19 cellular contexts compared by ENCODE assay signal in genomic region chr11:1111545-1112212, GRCh38. TPM values are rescaled to one million over a fixed set of nuclear protein-coding genes. Genes with fewer than 3 reads are reported as not detected.
"Had no signal": no experiment of that assay in that cellular context is flagged by ENCODE, and none has a peak within 500 bp of the region (broad histone marks: within the 10 kb centered on the region; RNA-seq: fewer than 3 reads in every experiment).

No MANE protein-coding gene starts in this region.

- H3K4me1 Mint-ChIP-seq: mesothelial cell of epicardium; neural progenitor cell; stimulated activated effector memory CD8-positive, alpha-beta T cell treated with anti-CD3 and anti-CD28 coated beads, Interleukin-12 subunit alpha, Interleukin-12 subunit beta, amount 100 ng/mL, for 72 hours had no signal

- H3K27me3 ChIP-seq: ascending aorta, thyroid gland had no signal

- H3K9ac ChIP-seq: neural progenitor cell, parathyroid adenoma had no signal

- H3K4me1 ChIP-seq: ascending aorta, breast epithelium, gastrocnemius medialis, heart left ventricle, neural progenitor cell, parathyroid adenoma, thyroid gland had no signal

- ATAC-seq: activated naive CD8-positive, alpha-beta T cell treated with anti-CD3 and anti-CD28 coated beads, Interleukin-2, amount 50 U/mL, for 24 hours; gastrocnemius medialis; heart left ventricle; stimulated activated effector memory CD8-positive, alpha-beta T cell treated with anti-CD3 and anti-CD28 coated beads, Interleukin-12 subunit alpha, Interleukin-12 subunit beta, amount 100 ng/mL, for 72 hours had no signal

- H3K4me2 ChIP-seq: neural progenitor cell had no signal

- H3K27ac ChIP-seq: ascending aorta, breast epithelium, gastrocnemius medialis, heart left ventricle, neural progenitor cell, parathyroid adenoma, SK-N-MC, thyroid gland had no signal

- DNase-seq: activated CD4-positive, CD25-positive, alpha-beta regulatory T cell treated with anti-CD3 and anti-CD28 coated beads, Interleukin-2, amount 50 U/mL, for 72 hours; activated naive CD4-positive, alpha-beta T cell treated with anti-CD3 and anti-CD28 coated beads for 36 hours; activated naive CD8-positive, alpha-beta T cell treated with anti-CD3 and anti-CD28 coated beads, Interleukin-2, amount 50 U/mL, for 24 hours; stimulated activated CD4-positive, alpha-beta T cell treated with anti-CD3 and anti-CD28 coated beads, Interleukin-2, amount 100 ng/mL, for 24 hours; thyroid gland had no signal

- H3K9me3 ChIP-seq: ascending aorta, breast epithelium, gastrocnemius medialis, heart left ventricle, thyroid gland had no signal

- H2AFZ ChIP-seq: neural progenitor cell, parathyroid adenoma had no signal

- H3K9me3 Mint-ChIP-seq: activated naive CD4-positive, alpha-beta T cell treated with anti-CD3 and anti-CD28 coated beads for 36 hours; activated naive CD8-positive, alpha-beta T cell treated with anti-CD3 and anti-CD28 coated beads, Interleukin-2, amount 50 U/mL, for 24 hours; activated T-helper 1 cell treated with anti-CD3 and anti-CD28 coated beads, Interleukin-12 subunit alpha, Interleukin-12 subunit beta, Interleukin-2, Interleukin-4 antibody, amounts not matched to agents 30 ng/mL and 10 ng/mL and 1 ng/mL, durations not matched to agents 14 hours and 24 hours and 36 hours; mesothelial cell of epicardium; neural progenitor cell; stimulated activated effector memory CD8-positive, alpha-beta T cell treated with anti-CD3 and anti-CD28 coated beads, Interleukin-12 subunit alpha, Interleukin-12 subunit beta, amount 100 ng/mL, for 72 hours had no signal

- H3K27ac Mint-ChIP-seq: activated naive CD4-positive, alpha-beta T cell treated with anti-CD3 and anti-CD28 coated beads for 36 hours; activated naive CD8-positive, alpha-beta T cell treated with anti-CD3 and anti-CD28 coated beads, Interleukin-2, amount 50 U/mL, for 24 hours; activated T-helper 1 cell treated with anti-CD3 and anti-CD28 coated beads, Interleukin-12 subunit alpha, Interleukin-12 subunit beta, Interleukin-2, Interleukin-4 antibody, amounts not matched to agents 30 ng/mL and 10 ng/mL and 1 ng/mL, durations not matched to agents 14 hours and 24 hours and 36 hours; mesothelial cell of epicardium had no signal

- H3K4me3 ChIP-seq: ascending aorta, breast epithelium, gastrocnemius medialis, heart left ventricle, neural progenitor cell, SK-N-MC, thyroid gland had no signal

- H3K36me3 Mint-ChIP-seq: mesothelial cell of epicardium; neural progenitor cell; stimulated activated effector memory CD8-positive, alpha-beta T cell treated with anti-CD3 and anti-CD28 coated beads, Interleukin-12 subunit alpha, Interleukin-12 subunit beta, amount 100 ng/mL, for 72 hours had no signal

- H3K27me3 Mint-ChIP-seq: activated naive CD8-positive, alpha-beta T cell treated with anti-CD3 and anti-CD28 coated beads, Interleukin-2, amount 50 U/mL, for 24 hours had no signal

- H3K36me3 ChIP-seq: ascending aorta, breast epithelium, gastrocnemius medialis, heart left ventricle, neural progenitor cell, thyroid gland had no signal

- H3K4me3 Mint-ChIP-seq: activated naive CD4-positive, alpha-beta T cell treated with anti-CD3 and anti-CD28 coated beads for 36 hours; activated naive CD8-positive, alpha-beta T cell treated with anti-CD3 and anti-CD28 coated beads, Interleukin-2, amount 50 U/mL, for 24 hours; activated T-helper 1 cell treated with anti-CD3 and anti-CD28 coated beads, Interleukin-12 subunit alpha, Interleukin-12 subunit beta, Interleukin-2, Interleukin-4 antibody, amounts not matched to agents 30 ng/mL and 10 ng/mL and 1 ng/mL, durations not matched to agents 14 hours and 24 hours and 36 hours; mesothelial cell of epicardium; stimulated activated effector memory CD8-positive, alpha-beta T cell treated with anti-CD3 and anti-CD28 coated beads, Interleukin-12 subunit alpha, Interleukin-12 subunit beta, amount 100 ng/mL, for 72 hours had no signal

- H3K79me2 ChIP-seq: parathyroid adenoma had no signal

RNA-seq across cellular contexts. Expression of gene MUC2, which starts 37.0 kb away (rescaled TPM):
- total RNA-seq: activated CD8-positive, alpha-beta memory T cell treated with anti-CD3 and anti-CD28 coated beads for 36 hours; activated naive CD4-positive, alpha-beta T cell treated with anti-CD3 and anti-CD28 coated beads for 36 hours; activated T-helper 1 cell treated with anti-CD3 and anti-CD28 coated beads, Interleukin-12 subunit alpha, Interleukin-12 subunit beta, Interleukin-2, Interleukin-4 antibody, amounts not matched to agents 30 ng/mL and 10 ng/mL and 1 ng/mL, durations not matched to agents 14 hours and 24 hours and 36 hours; dermis microvascular lymphatic vessel endothelial cell; epithelial cell of proximal tubule; myocyte; thyroid gland had no signal

RNA-seq across cellular contexts. Expression of gene MUC5AC, which starts 46.1 kb away (rescaled TPM):
- total RNA-seq: activated CD8-positive, alpha-beta memory T cell treated with anti-CD3 and anti-CD28 coated beads for 36 hours; activated naive CD4-positive, alpha-beta T cell treated with anti-CD3 and anti-CD28 coated beads for 36 hours; activated T-helper 1 cell treated with anti-CD3 and anti-CD28 coated beads, Interleukin-12 subunit alpha, Interleukin-12 subunit beta, Interleukin-2, Interleukin-4 antibody, amounts not matched to agents 30 ng/mL and 10 ng/mL and 1 ng/mL, durations not matched to agents 14 hours and 24 hours and 36 hours; breast epithelium; dermis microvascular lymphatic vessel endothelial cell; epithelial cell of proximal tubule; gastrocnemius medialis; heart left ventricle; mesothelial cell of epicardium; myocyte; thyroid gland had no signal
- polyA plus RNA-seq: heart left ventricle had no signal
